In the genomic region with DNA sequence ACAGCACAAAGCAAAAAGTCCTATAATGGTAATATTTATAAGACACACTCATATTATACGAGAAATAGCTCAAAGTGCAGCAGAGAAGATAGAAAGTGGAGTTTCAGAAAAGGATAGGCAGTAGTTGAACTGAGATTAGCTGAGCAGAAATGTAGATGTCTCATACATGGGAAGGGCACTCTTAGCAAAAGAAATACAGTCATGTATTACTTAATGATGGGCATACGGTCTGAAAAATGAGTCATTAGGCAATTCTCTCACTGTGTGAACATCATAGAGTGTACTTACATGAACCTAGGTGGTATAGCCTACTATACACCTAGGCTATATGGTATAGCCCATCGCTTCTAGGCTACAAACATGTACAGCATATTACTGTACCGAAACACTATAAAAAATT, we compare ENCODE assay signal across 19 cellular contexts.
DNase-seq lines count a peak whose midpoint lies in the region; ATAC-seq and TF ChIP-seq lines count a peak whose summit lies in the region.
"Had no signal": no experiment of that assay in that cellular context is flagged by ENCODE, and none has a peak within 500 bp of the region (broad histone marks: within the 10 kb centered on the region; RNA-seq: fewer than 3 reads in every experiment).

No MANE protein-coding gene starts in this region.

- in situ Hi-C loops in Caki2 (cut with HindIII; ENCODE audit: low pct_unique_long_range_greater_than_20kb, low sequenced_read_pairs), result no loop called here

- no peak for TF ChIP-seq CTCF in epithelial cell of esophagus (IDR thresholded peaks at IDR 0.05; ENCODE audit: insufficient read depth, low read depth, low read length, missing control alignments)

- H3K4me3 ChIP-seq in epithelial cell of esophagus (ENCODE audit: low read length), result no peak overlapping the region
- H3K4me3 ChIP-seq: BLaER1 treated with 17β-estradiol and CSF1 and Interleukin-3, amounts not matched to agents 10 nM and 100 nM had no signal

- ATAC-seq in Right ventricle myocardium superior (ENCODE audit: poor library complexity), result no peak
- ATAC-seq: HCT116, HepG2 had no signal

- DNase-seq in Caki2 (ENCODE audit: low read depth) (peak; percentile 18), RKO (ENCODE audit: low spot score) (peak; percentile 21), epithelial cell of esophagus (ENCODE audit: low read depth) (peak; percentile 4), renal cortical epithelial cell (ENCODE audit: low read depth) (peak; percentile 13), DMS53 (lab: John Stamatoyannopoulos, UW) (no peak), AG08396 (ENCODE audit: low spot score) (no peak), NCI-H1105 (lab: John Stamatoyannopoulos, UW) (no peak), Right ventricle myocardium superior (no peak)
- DNase-seq: CD4-positive, CD25-positive, alpha-beta regulatory T cell; CD8-positive, alpha-beta memory T cell; COR-L47; DMS79; GDM1; GOT3; H7; HFFc6 had no signal

- intact Hi-C loops in Right ventricle myocardium superior (cut with DNase I), result no loop called here

Comparison
In these comparisons a context has a peak if more than half of its experiments do, and no peak if none do; other contexts are left out.
1. DNase-seq: peak in Caki2 (single experiment), RKO (single experiment), epithelial cell of esophagus (single experiment) and renal cortical epithelial cell (single experiment); none in DMS53 (single experiment), AG08396 (single experiment), NCI-H1105 (single experiment) and Right ventricle myocardium superior (single experiment).